ENCODE assay signal across 8 cellular contexts in genomic region chr9:136947955-136948510, GRCh38. TPM values are rescaled to one million over a fixed set of nuclear protein-coding genes. Genes with fewer than 3 reads are reported as not detected.
A peak's percentile ranks its signal among the peaks of the same experiment; 100 is the strongest.
DNase-seq lines count a peak whose midpoint lies in the region; ATAC-seq and TF ChIP-seq lines count a peak whose summit lies in the region.

No MANE protein-coding gene starts in this region.

- DNase-seq in A172 (ENCODE audit: low spot score) (peak; percentile 69), GM03348 (ENCODE audit: low spot score) (peak; percentile 73), RPMI8226 (peak; percentile 57), erythroblast (lab: John Stamatoyannopoulos, UW) (peak; percentile 56 to 58), natural killer cell (no peak), NCI-H526 treated with DMSO at 0.1 percent for 48 hours (lab: John Stamatoyannopoulos, UW) (no peak)

- ATAC-seq in natural killer cell (no peak), GM19467 (IDR thresholded peaks at IDR 0.05; ENCODE audit: unreplicated experiment) (no peak), HG03469 (IDR thresholded peaks at IDR 0.05; ENCODE audit: unreplicated experiment) (no peak)

- no peaks in the 10 kb centered on the region for H3K9me3 Mint-ChIP-seq in natural killer cell

- intact Hi-C loops in natural killer cell (cut with micrococcal nuclease), result loop anchor here (2.0 kb wide), 2 partner anchors 45 to 87 kb away; partner anchors contain the start of gene PAXX

- no peaks in the 10 kb centered on the region for H3K36me3 Mint-ChIP-seq in natural killer cell

- H3K27ac Mint-ChIP-seq in natural killer cell, result peak overlapping the region; percentile 81 to 92

- peak; percentile 14 for TF ChIP-seq CTCF in natural killer cell (IDR thresholded peaks at IDR 0.05)

- peaks cover 7 to 33% of the 10 kb centered on the region in 2 donors for H3K4me1 Mint-ChIP-seq in natural killer cell

- TF ChIP-seq POLR2A in erythroblast (IDR thresholded peaks at IDR 0.05; ENCODE audit: low read length), result no peak

- H3K4me3 Mint-ChIP-seq in natural killer cell, result peak overlapping the region; percentile 85

- H3K27me3 Mint-ChIP-seq in natural killer cell (ENCODE audit: low read depth in 2 of 2), result no peaks in the 10 kb centered on the region

RNA-seq across cellular contexts. Expression of gene C8G, which starts 3.0 kb away (rescaled TPM):
- total RNA-seq in A172 (2014; rRNA removed; shearing (Covaris generic)), result not detected in 2 replicates
- 1 to 10 TPM; 3.9 to 8.5 (median 7.3) TPM for total RNA-seq in natural killer cell

RNA-seq across cellular contexts. Expression of gene FBXW5, which starts 3.5 kb away (rescaled TPM):
- 379 and 400 TPM in 2 replicates for total RNA-seq in A172 (2014; rRNA removed; shearing (Covaris generic))
- total RNA-seq in natural killer cell, result 100 to 1,000 TPM; 117 to 144 (median 136) TPM

RNA-seq across cellular contexts. Expression of gene LCN12, which starts 4.0 kb away (rescaled TPM):
- total RNA-seq in A172 (2014; rRNA removed; shearing (Covaris generic)), result 0.07 and 2.2 TPM in 2 replicates
- 10 to 100 TPM in 1 of 3 donors, 1 to 10 TPM in 2; 9.2 to 11.3 (median 9.8) TPM for total RNA-seq in natural killer cell

RNA-seq across cellular contexts. Expression of gene PTGDS, which starts 29.3 kb away (rescaled TPM):
- total RNA-seq in A172 (2014; rRNA removed; shearing (Covaris generic)), result 1.6 TPM in 1 of 2 replicates, not detected in the other
- 100 to 1,000 TPM; 157 to 361 (median 296) TPM for total RNA-seq in natural killer cell

RNA-seq across cellular contexts. Expression of gene LCNL1, which starts 34.8 kb away (rescaled TPM):
- total RNA-seq in A172 (2014; rRNA removed; shearing (Covaris generic)), result 0.26 TPM in 1 of 2 replicates, not detected in the other
- 1 to 10 TPM; 4.9 to 8.4 (median 8.2) TPM for total RNA-seq in natural killer cell

Comparison
In these comparisons a context has a peak if more than half of its experiments do, and no peak if none do; other contexts are left out.
1. DNase-seq: peak in A172 (single experiment), GM03348 (single experiment), RPMI8226 (single experiment) and erythroblast (2 of 2); none in natural killer cell (single experiment) and NCI-H526 treated with DMSO at 0.1 percent for 48 hours (single experiment).